28 cellular contexts compared by ENCODE assay signal in the genomic region with DNA sequence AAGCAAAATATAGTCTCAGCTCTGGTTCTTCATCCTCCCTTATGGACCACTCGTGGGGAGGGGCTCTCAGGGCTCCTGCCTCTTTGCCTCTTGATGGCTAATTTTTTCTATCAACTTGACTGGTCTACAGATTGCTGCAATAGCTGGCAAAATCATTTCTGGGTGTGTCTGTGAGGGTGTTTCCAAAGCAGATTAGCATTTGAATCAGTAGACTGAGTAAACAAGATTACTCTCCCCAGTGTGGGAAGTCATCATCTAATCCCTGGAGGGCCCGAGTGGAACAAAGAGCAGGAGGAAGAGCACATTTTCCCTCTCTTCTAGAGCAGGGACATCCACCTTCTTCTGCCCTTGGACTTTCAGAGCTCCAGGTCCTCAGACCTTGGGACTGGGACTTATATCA.
A peak's percentile ranks its signal among the peaks of the same experiment; 100 is the strongest.
DNase-seq lines count a peak whose midpoint lies in the region; ATAC-seq and TF ChIP-seq lines count a peak whose summit lies in the region.
"Had no signal": no experiment of that assay in that cellular context is flagged by ENCODE, and none has a peak within 500 bp of the region (broad histone marks: within the 10 kb centered on the region; RNA-seq: fewer than 3 reads in every experiment).

No MANE protein-coding gene starts in this region.

- DNase-seq in A673 (ENCODE audit: low spot score) (peak; percentile 94), ELF-1 (ENCODE audit: low read depth, low spot score) (peak; percentile 4), NCI-H82 (lab: John Stamatoyannopoulos, UW) (peak; percentile 93), islet precursor cell (peak; percentile 12), upper lobe of right lung (no peak), GM20000 (ENCODE audit: low spot score) (no peak)
- no peak for DNase-seq in CD4-positive, alpha-beta T cell
- DNase-seq: ACHN; activated CD4-positive, alpha-beta T cell treated with anti-CD3 and anti-CD28 coated beads for 36 hours; activated effector memory CD4-positive, alpha-beta T cell treated with anti-CD3 and anti-CD28 coated beads, Interleukin-2, amount 50 U/mL, for 16 hours; activated naive CD8-positive, alpha-beta T cell treated with anti-CD3 and anti-CD28 coated beads, Interleukin-2, amount 10 ng/mL, durations not matched to agents 7 days and 5 days; C1 segment of cervical spinal cord; central memory CD4-positive, alpha-beta T cell; dermis blood vessel endothelial cell; EL; head of caudate nucleus; kidney glomerular epithelial cell; NCI-H1048; NCI-H226; Peyer's patch; stimulated activated CD4-positive, alpha-beta T cell treated with anti-CD3 and anti-CD28 coated beads, Interleukin-2, amount 100 ng/mL, for 24 hours had no signal

- H3K36me3 ChIP-seq in A673 (ENCODE audit: insufficient read depth, low read length, poor library complexity, severe bottlenecking), result no peaks in the 10 kb centered on the region
- no peaks in the 10 kb centered on the region for H3K36me3 ChIP-seq in upper lobe of right lung
- H3K36me3 ChIP-seq: Peyer's patch, SJSA1 had no signal

- TF ChIP-seq CTCF in A673 (conservative IDR thresholded peaks at IDR 0.05; ENCODE audit: low read depth, low read length) (no peak), upper lobe of right lung (IDR thresholded peaks at IDR 0.05) (no peak), GM20000 (IDR thresholded peaks at IDR 0.05; ENCODE audit: extremely low read depth, missing control alignments) (no peak)
- no peak for TF ChIP-seq CTCF in CD4-positive, alpha-beta T cell (IDR thresholded peaks at IDR 0.05)

- H3K4me3 ChIP-seq in A673 (ENCODE audit: low read depth, low read length, poor library complexity, severe bottlenecking) (no peak overlapping the region), upper lobe of right lung (no peak overlapping the region)
- H3K4me3 ChIP-seq: GM23338, Peyer's patch, SJSA1, skin epidermis had no signal

- H3K27me3 Mint-ChIP-seq in CD4-positive, alpha-beta T cell, result no peaks in the 10 kb centered on the region
- H3K27me3 Mint-ChIP-seq: activated CD4-positive, alpha-beta T cell treated with anti-CD3 and anti-CD28 coated beads for 36 hours; activated naive CD8-positive, alpha-beta T cell treated with anti-CD3 and anti-CD28 coated beads, Interleukin-2, amount 10 ng/mL, durations not matched to agents 7 days and 5 days had no signal

- CTCF ChIA-PET in A673 (lab: Charles Lee), result interaction anchor here (0.7 kb wide), 1 partner anchor 73 kb away, joined by 3 read pairs; no protein-coding TSS in a partner anchor
- CTCF ChIA-PET in CD4-positive, alpha-beta T cell (lab: Charles Lee), result no interaction called here

- no peak overlapping the region for H3K27ac Mint-ChIP-seq in CD4-positive, alpha-beta T cell
- H3K27ac Mint-ChIP-seq: activated CD4-positive, alpha-beta T cell treated with anti-CD3 and anti-CD28 coated beads for 36 hours; activated naive CD8-positive, alpha-beta T cell treated with anti-CD3 and anti-CD28 coated beads, Interleukin-2, amount 10 ng/mL, durations not matched to agents 7 days and 5 days; progenitor cell of endocrine pancreas; T-helper 1 cell treated with Interleukin-12 subunit alpha and Interleukin-12 subunit beta and Interleukin-4 antibody, amounts not matched to agents 30 μg/mL and 1 μg/mL, for 36 hours had no signal

- peaks cover 11% of the 10 kb centered on the region for H3K9me3 ChIP-seq in A673 (ENCODE audit: low read depth, low read length, poor library complexity, severe bottlenecking)
- H3K9me3 ChIP-seq in CD4-positive, alpha-beta T cell (ENCODE audit: control insufficient read depth, low read length), result no peaks in the 10 kb centered on the region
- H3K9me3 ChIP-seq in upper lobe of right lung, result no peaks in the 10 kb centered on the region
- H3K9me3 ChIP-seq: Peyer's patch, SJSA1 had no signal

- POLR2A ChIA-PET in A673 (lab: Charles Lee; ENCODE audit: low non-redundant PET), result no interaction called here
- POLR2A ChIA-PET in CD4-positive, alpha-beta T cell (lab: Charles Lee), result no interaction called here

- H3K4me3 Mint-ChIP-seq in CD4-positive, alpha-beta T cell, result no peak overlapping the region
- H3K4me3 Mint-ChIP-seq: activated CD4-positive, alpha-beta T cell treated with anti-CD3 and anti-CD28 coated beads for 36 hours; activated naive CD8-positive, alpha-beta T cell treated with anti-CD3 and anti-CD28 coated beads, Interleukin-2, amount 10 ng/mL, durations not matched to agents 7 days and 5 days; GM23338; neural crest cell; T-helper 1 cell treated with Interleukin-12 subunit alpha and Interleukin-12 subunit beta and Interleukin-4 antibody, amounts not matched to agents 30 μg/mL and 1 μg/mL, for 36 hours had no signal

- intact Hi-C loops in A673 (cut with micrococcal nuclease; ENCODE audit: unreplicated experiment) (loop anchor here (5.0 kb wide), 1 partner anchor 138 kb away; no protein-coding TSS in a partner anchor), upper lobe of right lung (cut with DNase I) (no loop called here)
- intact Hi-C loops in CD4-positive, alpha-beta T cell (cut with DNase I, micrococcal nuclease), result no loop called here

- H3K4me1 ChIP-seq in A673 (ENCODE audit: insufficient read depth, low read length, poor library complexity, severe bottlenecking) (peaks cover 37% of the 10 kb centered on the region), upper lobe of right lung (no peaks in the 10 kb centered on the region)
- H3K4me1 ChIP-seq: Peyer's patch had no signal

- BruUV-seq in A673 (replicated peaks; lab: Mats Ljungman, UMichigan), result no TSS peak

- no peak for ATAC-seq in CD4-positive, alpha-beta T cell (ENCODE audit: poor library complexity)
- ATAC-seq in upper lobe of right lung, result no peak
- no peak for ATAC-seq in GM21576 (IDR thresholded peaks at IDR 0.05; ENCODE audit: unreplicated experiment)
- ATAC-seq: activated CD4-positive, alpha-beta T cell treated with anti-CD3 and anti-CD28 coated beads for 36 hours; GM23338 had no signal

- H3K36me3 Mint-ChIP-seq in CD4-positive, alpha-beta T cell (ENCODE audit: low read depth), result no peaks in the 10 kb centered on the region
- H3K36me3 Mint-ChIP-seq: activated naive CD8-positive, alpha-beta T cell treated with anti-CD3 and anti-CD28 coated beads, Interleukin-2, amount 10 ng/mL, durations not matched to agents 7 days and 5 days had no signal

- H3K27ac ChIP-seq in A673 (ENCODE audit: low read depth, low read length, poor library complexity, severe bottlenecking) (peak overlapping the region; percentile 90), upper lobe of right lung (no peak overlapping the region)
- H3K27ac ChIP-seq in CD4-positive, alpha-beta T cell (ENCODE audit: low read depth, low read length), result no peak overlapping the region
- H3K27ac ChIP-seq: Peyer's patch, SJSA1 had no signal

- H3K27me3 ChIP-seq in A673 (replicated peaks; ENCODE audit: insufficient read depth, low read depth, low read length, poor library complexity) (no peaks in the 10 kb centered on the region), upper lobe of right lung (no peaks in the 10 kb centered on the region)
- H3K27me3 ChIP-seq in CD4-positive, alpha-beta T cell (ENCODE audit: control insufficient read depth, insufficient read depth, low read length), result no peaks in the 10 kb centered on the region
- H3K27me3 ChIP-seq: Peyer's patch, SJSA1 had no signal

- H3K4me1 Mint-ChIP-seq in CD4-positive, alpha-beta T cell (ENCODE audit: low read depth), result no peaks in the 10 kb centered on the region
- H3K4me1 Mint-ChIP-seq: activated CD4-positive, alpha-beta T cell treated with anti-CD3 and anti-CD28 coated beads for 36 hours; activated naive CD8-positive, alpha-beta T cell treated with anti-CD3 and anti-CD28 coated beads, Interleukin-2, amount 10 ng/mL, durations not matched to agents 7 days and 5 days had no signal

- peaks cover 3% of the 10 kb centered on the region for H3K9me3 Mint-ChIP-seq in CD4-positive, alpha-beta T cell
- H3K9me3 Mint-ChIP-seq: activated naive CD8-positive, alpha-beta T cell treated with anti-CD3 and anti-CD28 coated beads, Interleukin-2, amount 10 ng/mL, durations not matched to agents 7 days and 5 days had no signal

Comparison
In these comparisons a context has a peak if more than half of its experiments do, and no peak if none do; other contexts are left out.
1. DNase-seq: peak in A673 (single experiment), ELF-1 (single experiment), NCI-H82 (single experiment) and islet precursor cell (single experiment); none in CD4-positive, alpha-beta T cell (0 of 10), upper lobe of right lung (single experiment) and GM20000 (single experiment).